In genomic region chr2:108960006-108960405, GRCh38 we compare ENCODE assay signal across 16 cellular contexts. TPM values are rescaled to one million over a fixed set of nuclear protein-coding genes. Genes with fewer than 3 reads are reported as not detected.
A peak's percentile ranks its signal among the peaks of the same experiment; 100 is the strongest.
DNase-seq lines count a peak whose midpoint lies in the region; ATAC-seq and TF ChIP-seq lines count a peak whose summit lies in the region.
"Had no signal": no experiment of that assay in that cellular context is flagged by ENCODE, and none has a peak within 500 bp of the region (broad histone marks: within the 10 kb centered on the region; RNA-seq: fewer than 3 reads in every experiment).

No MANE protein-coding gene starts in this region.

- H3K27ac Mint-ChIP-seq in activated CD4-positive, alpha-beta T cell treated with anti-CD3 and anti-CD28 coated beads, Interleukin-2, amount 10 ng/mL, durations not matched to agents 7 days and 5 days: peak overlapping the region; percentile 43

- no peaks in the 10 kb centered on the region for H3K36me3 ChIP-seq in esophagus (ENCODE audit: control insufficient read depth in 2 of 2, insufficient read depth in 2 of 2, low read length in 1 of 2)
- no peaks in the 10 kb centered on the region for H3K36me3 ChIP-seq in Peyer's patch
- H3K36me3 ChIP-seq: prostate gland had no signal

- DNase-seq in activated CD4-positive, alpha-beta T cell treated with anti-CD3 and anti-CD28 coated beads, Interleukin-2, amount 10 ng/mL, durations not matched to agents 7 days and 5 days: no peak
- no peak for DNase-seq in activated CD4-positive, alpha-beta T cell treated with anti-CD3 and anti-CD28 coated beads for 1 hour
- DNase-seq in NAMALWA (ENCODE audit: low spot score): peak; percentile 11
- DNase-seq in retinal pigment epithelial cell (ENCODE audit: low read depth): no peak
- no peak for DNase-seq in Peyer's patch
- DNase-seq in midbrain (lab: John Stamatoyannopoulos, UW): no peak
- DNase-seq: activated CD4-positive, alpha-beta T cell treated with anti-CD3 and anti-CD28 coated beads for 4 hours; dorsolateral prefrontal cortex; foreskin melanocyte; NCI-H146; PC-9 had no signal

- peaks cover 2% of the 10 kb centered on the region for H3K9me3 Mint-ChIP-seq in activated CD4-positive, alpha-beta T cell treated with anti-CD3 and anti-CD28 coated beads, Interleukin-2, amount 10 ng/mL, durations not matched to agents 7 days and 5 days

- H3K4me1 ChIP-seq in esophagus (ENCODE audit: control insufficient read depth in 2 of 2, insufficient read depth in 2 of 2, low read length in 1 of 2): peaks cover 4 to 26% of the 10 kb centered on the region in 2 donors
- peaks cover 0 to 15% (median 0%) of the 10 kb centered on the region in 4 donors for H3K4me1 ChIP-seq in Peyer's patch
- H3K4me1 ChIP-seq: prostate gland had no signal

- H3K36me3 Mint-ChIP-seq in activated CD4-positive, alpha-beta T cell treated with anti-CD3 and anti-CD28 coated beads, Interleukin-2, amount 10 ng/mL, durations not matched to agents 7 days and 5 days (ENCODE audit: low read depth): peaks cover 2% of the 10 kb centered on the region

- WGBS in esophagus, 2 donors: 52 to 67% methylated on average over 5 of the region's 5 CpGs

- H3K27me3 Mint-ChIP-seq in activated CD4-positive, alpha-beta T cell treated with anti-CD3 and anti-CD28 coated beads, Interleukin-2, amount 10 ng/mL, durations not matched to agents 7 days and 5 days: no peaks in the 10 kb centered on the region

- H3K4me3 Mint-ChIP-seq in activated CD4-positive, alpha-beta T cell treated with anti-CD3 and anti-CD28 coated beads, Interleukin-2, amount 10 ng/mL, durations not matched to agents 7 days and 5 days: no peak overlapping the region

- no peak for TF ChIP-seq POLR2A in Peyer's patch (IDR thresholded peaks at IDR 0.05)

- H3K27ac ChIP-seq in esophagus (ENCODE audit: low read depth in 2 of 2, low read length in 1 of 2): peak overlapping the region; percentile 52 to 96
- H3K27ac ChIP-seq in Peyer's patch: no peak overlapping the region
- H3K27ac ChIP-seq: dorsolateral prefrontal cortex, PC-9, prostate gland had no signal

- H3K27me3 ChIP-seq in esophagus (ENCODE audit: control insufficient read depth in 1 of 2, insufficient read depth in 2 of 2, low read length in 2 of 2): no peaks in the 10 kb centered on the region
- H3K27me3 ChIP-seq in Peyer's patch: no peaks in the 10 kb centered on the region

- TF ChIP-seq CTCF in retinal pigment epithelial cell (conservative IDR thresholded peaks at IDR 0.05; ENCODE audit: low read depth, low read length) (peak; percentile 10), Peyer's patch (IDR thresholded peaks at IDR 0.05) (peak in 2 of 6 experiments; percentile 11 to 13)

- peaks cover 56% of the 10 kb centered on the region for H3K4me1 Mint-ChIP-seq in activated CD4-positive, alpha-beta T cell treated with anti-CD3 and anti-CD28 coated beads, Interleukin-2, amount 10 ng/mL, durations not matched to agents 7 days and 5 days

- H3K4me3 ChIP-seq in esophagus (ENCODE audit: low read depth in 1 of 2, low read length in 2 of 2): no peak overlapping the region
- H3K4me3 ChIP-seq in retinal pigment epithelial cell (ENCODE audit: low read length): no peak overlapping the region
- H3K4me3 ChIP-seq in Peyer's patch: no peak overlapping the region
- H3K4me3 ChIP-seq: dorsolateral prefrontal cortex, PC-9, prostate gland had no signal

- no peak for ATAC-seq in GM21576 (IDR thresholded peaks at IDR 0.05; ENCODE audit: unreplicated experiment)

- POLR2A ChIA-PET in activated CD4-positive, alpha-beta T cell treated with anti-CD3 and anti-CD28 coated beads, Interleukin-2, amount 10 ng/mL, durations not matched to agents 7 days and 5 days (lab: Charles Lee): no interaction called here

- CTCF ChIA-PET in activated CD4-positive, alpha-beta T cell treated with anti-CD3 and anti-CD28 coated beads, Interleukin-2, amount 10 ng/mL, durations not matched to agents 7 days and 5 days (lab: Charles Lee): interaction anchor here (0.6 kb wide), 1 partner anchor 28 kb away, joined by 3 read pairs; no protein-coding TSS in a partner anchor

- H3K9me3 ChIP-seq in esophagus (ENCODE audit: control insufficient read depth in 2 of 2, insufficient read depth in 1 of 2, low read depth in 1 of 2, low read length in 1 of 2) (no peaks in the 10 kb centered on the region), Peyer's patch (no peaks in the 10 kb centered on the region)
- H3K9me3 ChIP-seq: prostate gland had no signal

RNA-seq across cellular contexts. Expression of gene EDAR, which starts 29.0 kb away (rescaled TPM):
- total RNA-seq in activated CD4-positive, alpha-beta T cell treated with anti-CD3 and anti-CD28 coated beads, Interleukin-2, amount 10 ng/mL, durations not matched to agents 7 days and 5 days: under 1 TPM; 0.87 TPM
- polyA plus RNA-seq in esophagus: 1 to 10 TPM; 1.3 to 2.3 TPM
- total RNA-seq in Peyer's patch: 1 to 10 TPM in 1 of 4 donors, under 1 TPM in 2, not detected in 1; 0.38 to 5.0 (median 0.88) TPM
- total RNA-seq: IMR-90, NCI-H460, PC-9 had no signal
- polyA plus RNA-seq: IMR-90 had no signal

Comparison
In these comparisons a context has a peak if more than half of its experiments do, and no peak if none do; other contexts are left out.
1. H3K27ac ChIP-seq: peak in esophagus (2 of 2); none in Peyer's patch (0 of 4).